2 cellular contexts compared by ENCODE assay signal in genomic region chr1:226123212-226123560, GRCh38.
TF ChIP-seq lines count a peak whose summit lies in the region.

No MANE protein-coding gene starts in this region.

TF ChIP-seq in SK-N-SH, 30 proteins besides CTCF, POLR2A, EP300 and RAD21 (continued from another document):
- TF ChIP-seq REST (IDR thresholded peaks at IDR 0.05; ENCODE audit: low read depth, low read length) (no peak), FOXJ3 (CRISPR knock-in tag; IDR thresholded peaks at IDR 0.05) (no peak), YY1 (IDR thresholded peaks at IDR 0.05; ENCODE audit: low read depth) (no peak)

TF ChIP-seq in SK-N-SH treated with all-trans-retinoic acid at 6 μM for 48 hours, 23 proteins besides CTCF, POLR2A, EP300 and RAD21 (continued from another document):
- no peak for TF ChIP-seq CREB5 (CRISPR knock-in tag; IDR thresholded peaks at IDR 0.05; ENCODE audit: low read depth)
- TF ChIP-seq PATZ1 (CRISPR knock-in tag; IDR thresholded peaks at IDR 0.05; ENCODE audit: borderline replicate concordance): no peak
- no peak for TF ChIP-seq BACH2 (CRISPR knock-in tag; IDR thresholded peaks at IDR 0.05; ENCODE audit: borderline replicate concordance)
- no peak for TF ChIP-seq ZNF70 (CRISPR knock-in tag; IDR thresholded peaks at IDR 0.05)
- no peak for TF ChIP-seq ISL1 (CRISPR knock-in tag; IDR thresholded peaks at IDR 0.05)
- TF ChIP-seq ARNTL (CRISPR knock-in tag; IDR thresholded peaks at IDR 0.05; ENCODE audit: borderline replicate concordance, low read depth): no peak
- no peak for TF ChIP-seq CSDC2 (CRISPR knock-in tag; IDR thresholded peaks at IDR 0.05)
- TF ChIP-seq OSR1 (CRISPR knock-in tag; IDR thresholded peaks at IDR 0.05): no peak
- no peak for TF ChIP-seq RARB (CRISPR knock-in tag; IDR thresholded peaks at IDR 0.05)
TF ChIP-seq in SK-N-SH treated with all-trans-retinoic acid at 6 μM for 48 hours: peak in this region for 0.
